Comparison of ENCODE assay signal across 17 cellular contexts in genomic region chr11:35148163-35148562, GRCh38. TPM values are rescaled to one million over a fixed set of nuclear protein-coding genes. Genes with fewer than 3 reads are reported as not detected.
A peak's percentile ranks its signal among the peaks of the same experiment; 100 is the strongest.
DNase-seq lines count a peak whose midpoint lies in the region; ATAC-seq and TF ChIP-seq lines count a peak whose summit lies in the region.
"Had no signal": no experiment of that assay in that cellular context is flagged by ENCODE, and none has a peak within 500 bp of the region (broad histone marks: within the 10 kb centered on the region; RNA-seq: fewer than 3 reads in every experiment).

No MANE protein-coding gene starts in this region.

- H3K27ac ChIP-seq in CD8-positive, alpha-beta T cell (ENCODE audit: low read depth, low read length) = no peak overlapping the region
- H3K27ac ChIP-seq in HEK293 (ENCODE audit: extremely low read depth, low read depth, low read length) (no peak overlapping the region), right atrium auricular region (no peak overlapping the region)
- H3K27ac ChIP-seq: C4-2B had no signal

- POLR2A ChIA-PET in CD8-positive, alpha-beta T cell (lab: Charles Lee) = interaction anchor here (0.6 to 3.1 kb wide), 6 partner anchors 9 to 232 kb away, joined by 3 to 20 read pairs (median 4); partner anchors contain the start of genes APIP, CD44 and PDHX
- POLR2A ChIA-PET in HEK293 (lab: Yijun Ruan, JAX) = no interaction called here
- POLR2A ChIA-PET in activated CD8-positive, alpha-beta T cell treated with anti-CD3 and anti-CD28 coated beads for 36 hours (lab: Charles Lee) = interaction anchor here (0.5 to 9.9 kb wide), 3 partner anchors 10 to 29 kb away, joined by 3 to 203 read pairs (median 3); no protein-coding TSS in a partner anchor

- no peaks in the 10 kb centered on the region for H3K27me3 ChIP-seq in CD8-positive, alpha-beta T cell (ENCODE audit: insufficient read depth, low read length)
- H3K27me3 ChIP-seq in right atrium auricular region = no peaks in the 10 kb centered on the region
- H3K27me3 ChIP-seq: esophagus squamous epithelium had no signal

- H3K4me3 ChIP-seq in CD8-positive, alpha-beta T cell (ENCODE audit: low read depth, low read length) = no peak overlapping the region
- H3K4me3 ChIP-seq in HEK293 (ENCODE audit: low read depth, low read length) (no peak overlapping the region), right atrium auricular region (no peak overlapping the region)
- H3K4me3 ChIP-seq: esophagus squamous epithelium had no signal

- peak overlapping the region; percentile 84 for H3K27ac Mint-ChIP-seq in CD8-positive, alpha-beta T cell
- H3K27ac Mint-ChIP-seq in activated CD8-positive, alpha-beta T cell treated with anti-CD3 and anti-CD28 coated beads for 36 hours = peak overlapping the region; percentile 97
- H3K27ac Mint-ChIP-seq in immature natural killer cell = peak overlapping the region in 4 of 6 donors; percentile 46 to 83 (median 59)

- peaks cover 7% of the 10 kb centered on the region for H3K36me3 ChIP-seq in CD8-positive, alpha-beta T cell (ENCODE audit: insufficient read depth, low read length)
- H3K36me3 ChIP-seq in HEK293 (ENCODE audit: control insufficient read depth in 2 of 2, insufficient read depth in 1 of 2, low read length in 2 of 2) (no peaks in the 10 kb centered on the region), right atrium auricular region (no peaks in the 10 kb centered on the region)

- DNase-seq in CD8-positive, alpha-beta T cell = peak in 3 of 7 experiments; percentile 42 to 75 (median 65)
- peak; percentile 63 for DNase-seq in activated CD8-positive, alpha-beta T cell treated with anti-CD3 and anti-CD28 coated beads for 36 hours
- peak in 1 of 3 donors; percentile 38 for DNase-seq in immature natural killer cell
- DNase-seq in right atrium auricular region (ENCODE audit: low spot score) = no peak
- DNase-seq in omental fat pad (ENCODE audit: low spot score) = no peak
- DNase-seq: amygdala, esophagus squamous epithelium, Kasumi-1, left cardiac atrium, NCI-H187, NCI-H510A treated with DMSO at 0.1 percent for 48 hours, SW 1271, trophoblast cell had no signal

- CTCF ChIA-PET in CD8-positive, alpha-beta T cell (lab: Charles Lee) = interaction anchor here (1.2 to 10.9 kb wide), 2 partner anchors 17 to 35 kb away, joined by 3 to 92 read pairs; no protein-coding TSS in a partner anchor
- CTCF ChIA-PET in HEK293 (lab: Yijun Ruan, JAX) = no interaction called here
- CTCF ChIA-PET in activated CD8-positive, alpha-beta T cell treated with anti-CD3 and anti-CD28 coated beads for 36 hours (lab: Charles Lee) = interaction anchor here (0.9 to 8.2 kb wide), 4 partner anchors 11 to 151 kb away, joined by 3 to 94 read pairs (median 4); no protein-coding TSS in a partner anchor

- peaks cover 96% of the 10 kb centered on the region for H3K4me1 Mint-ChIP-seq in CD8-positive, alpha-beta T cell (ENCODE audit: low read depth)
- H3K4me1 Mint-ChIP-seq in activated CD8-positive, alpha-beta T cell treated with anti-CD3 and anti-CD28 coated beads for 36 hours (ENCODE audit: low read depth) = peaks cover 94% of the 10 kb centered on the region
- H3K4me1 Mint-ChIP-seq in immature natural killer cell = peaks cover 91 to 98% of the 10 kb centered on the region in 2 donors

- H3K9me3 Mint-ChIP-seq in CD8-positive, alpha-beta T cell = peaks cover 2% of the 10 kb centered on the region
- peaks cover 11% of the 10 kb centered on the region for H3K9me3 Mint-ChIP-seq in activated CD8-positive, alpha-beta T cell treated with anti-CD3 and anti-CD28 coated beads for 36 hours
- no peaks in the 10 kb centered on the region for H3K9me3 Mint-ChIP-seq in immature natural killer cell

- no peaks in the 10 kb centered on the region for H3K9me3 ChIP-seq in CD8-positive, alpha-beta T cell (ENCODE audit: low read length)
- H3K9me3 ChIP-seq in HEK293 (ENCODE audit: control insufficient read depth, insufficient read depth, low read depth, low read length) (no peaks in the 10 kb centered on the region), right atrium auricular region (no peaks in the 10 kb centered on the region)
- H3K9me3 ChIP-seq: esophagus squamous epithelium had no signal

- H3K4me1 ChIP-seq in CD8-positive, alpha-beta T cell (ENCODE audit: insufficient read depth, low read length) = peaks cover 99% of the 10 kb centered on the region
- H3K4me1 ChIP-seq in HEK293 (ENCODE audit: control insufficient read depth, insufficient read depth, low read length) (no peaks in the 10 kb centered on the region), right atrium auricular region (peaks cover 0 to 24% of the 10 kb centered on the region in 2 donors)

- ATAC-seq in CD8-positive, alpha-beta T cell = peak; percentile 15
- ATAC-seq in activated CD8-positive, alpha-beta T cell treated with anti-CD3 and anti-CD28 coated beads for 36 hours = no peak
- ATAC-seq in GM18511 (IDR thresholded peaks at IDR 0.05; ENCODE audit: unreplicated experiment) (no peak), omental fat pad (ENCODE audit: low FRiP score) (no peak), HG02970 (IDR thresholded peaks at IDR 0.05; ENCODE audit: low FRiP score, unreplicated experiment) (no peak)
- ATAC-seq: left cardiac atrium had no signal

- intact Hi-C loops in CD8-positive, alpha-beta T cell (cut with DNase I, micrococcal nuclease) = no loop called here
- intact Hi-C loops in activated CD8-positive, alpha-beta T cell treated with anti-CD3 and anti-CD28 coated beads for 36 hours (cut with micrococcal nuclease) = loop anchor here (5.0 to 10.0 kb wide), 2 partner anchors 103 to 244 kb away; no protein-coding TSS in a partner anchor

- TF ChIP-seq CTCF in CD8-positive, alpha-beta T cell (IDR thresholded peaks at IDR 0.05) = no peak
- TF ChIP-seq CTCF in HEK293 (tag by site-specific recombination; IDR thresholded peaks at IDR 0.05) (no peak), right atrium auricular region (IDR thresholded peaks at IDR 0.05) (no peak), omental fat pad (IDR thresholded peaks at IDR 0.05) (no peak)
- TF ChIP-seq CTCF in activated CD8-positive, alpha-beta T cell treated with anti-CD3 and anti-CD28 coated beads for 36 hours (IDR thresholded peaks at IDR 0.05) = no peak

- H3K4me3 Mint-ChIP-seq in CD8-positive, alpha-beta T cell = peak overlapping the region; percentile 65
- H3K4me3 Mint-ChIP-seq in activated CD8-positive, alpha-beta T cell treated with anti-CD3 and anti-CD28 coated beads for 36 hours = peak overlapping the region; percentile 29
- peak overlapping the region in 2 of 5 donors; percentile 31 to 53 for H3K4me3 Mint-ChIP-seq in immature natural killer cell

- H3K27me3 Mint-ChIP-seq in CD8-positive, alpha-beta T cell (ENCODE audit: low read depth) = no peaks in the 10 kb centered on the region
- H3K27me3 Mint-ChIP-seq in activated CD8-positive, alpha-beta T cell treated with anti-CD3 and anti-CD28 coated beads for 36 hours = no peaks in the 10 kb centered on the region
- H3K27me3 Mint-ChIP-seq in immature natural killer cell (ENCODE audit: low read depth in 3 of 3) = peaks cover 4 to 11% (median 6%) of the 10 kb centered on the region in 3 donors

- H3K36me3 Mint-ChIP-seq in CD8-positive, alpha-beta T cell = peaks cover 84% of the 10 kb centered on the region
- H3K36me3 Mint-ChIP-seq in activated CD8-positive, alpha-beta T cell treated with anti-CD3 and anti-CD28 coated beads for 36 hours (ENCODE audit: low read depth) = peaks cover 92% of the 10 kb centered on the region
- H3K36me3 Mint-ChIP-seq in immature natural killer cell = peaks cover 4 to 19% (median 14%) of the 10 kb centered on the region in 3 donors

TF ChIP-seq in HEK293, 187 proteins besides CTCF, POLR2A, EP300 and RAD21:
- peak; percentile 45; the same call in 1 of the 2 replicates for TF ChIP-seq ZNF664 (tag by site-specific recombination; IDR thresholded peaks at IDR 0.05)
- TF ChIP-seq ZNF660 (tag by site-specific recombination; IDR thresholded peaks at IDR 0.05) = no peak
TF ChIP-seq in HEK293: peak in this region for 1.

RNA-seq across cellular contexts. Expression of gene CD44, which starts 9.2 kb away (rescaled TPM):
- total RNA-seq in CD8-positive, alpha-beta T cell = 1,000 to 10,000 TPM; 1,070 to 1,104 TPM
- 100 to 1,000 TPM; 363 to 373 TPM for total RNA-seq in activated CD8-positive, alpha-beta T cell treated with anti-CD3 and anti-CD28 coated beads for 36 hours
- 100 to 1,000 TPM; 213 to 247 (median 216) TPM for polyA plus RNA-seq in immature natural killer cell
- total RNA-seq in right atrium auricular region (10 to 100 TPM; 26.8 to 37.3 TPM), omental fat pad (100 to 1,000 TPM in 3 of 4 donors, 10 to 100 TPM in 1; 92.7 to 627 (median 158) TPM)
